10 cellular contexts compared by ENCODE assay signal in genomic region chrX:125402807-125403206, GRCh38.
"Had no signal": no experiment of that assay in that cellular context is flagged by ENCODE, and none has a peak within 500 bp of the region (broad histone marks: within the 10 kb centered on the region; RNA-seq: fewer than 3 reads in every experiment).

No MANE protein-coding gene starts in this region.

- H3K9ac ChIP-seq: GM23248 had no signal

- H3K4me2 ChIP-seq: GM23338 had no signal

- H3K4me3 Mint-ChIP-seq: GM23338, H9, HFFc6 had no signal

- H3K27ac Mint-ChIP-seq: GM23338, HFFc6 had no signal

- H3K4me1 ChIP-seq: HAP-1 had no signal

- H3K4me3 ChIP-seq: GM23248, GM23338, HAP-1 had no signal

- H2AFZ ChIP-seq: GM23248, GM23338 had no signal

- H3K9me3 ChIP-seq: HAP-1 had no signal

- H3K27ac ChIP-seq: GM23248 had no signal

- DNase-seq: GM23248, H7, H9, HCEC 1CT, HFFc6 had no signal

- H3K9me3 Mint-ChIP-seq: GM23338 had no signal

- ATAC-seq: GM23338, HCT116 had no signal

- FAIRE-seq: H1, H54 had no signal

- H3K36me3 ChIP-seq: HAP-1 had no signal
